ENCODE assay signal across 19 cellular contexts in the genomic region with DNA sequence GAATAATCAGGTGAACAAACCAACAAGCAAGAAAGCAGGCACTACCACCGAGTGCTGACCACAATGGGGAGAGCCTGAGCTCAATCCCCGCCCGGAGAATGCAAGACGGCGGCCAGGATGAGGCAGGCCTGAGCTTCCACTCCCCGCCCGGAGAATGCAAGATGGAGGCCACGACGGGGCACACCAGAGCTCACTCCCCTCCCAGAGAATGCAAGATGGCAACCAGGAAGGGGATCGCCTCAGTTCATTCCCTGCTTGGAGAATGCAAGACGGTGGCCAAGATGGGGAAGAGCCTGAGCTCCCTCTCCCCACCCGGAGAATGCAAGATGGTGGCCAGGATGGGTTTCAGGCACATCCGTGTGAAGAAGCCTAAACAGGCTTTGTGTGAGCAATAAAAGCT. TPM values are rescaled to one million over a fixed set of nuclear protein-coding genes. Genes with fewer than 3 reads are reported as not detected.
"Had no signal": no experiment of that assay in that cellular context is flagged by ENCODE, and none has a peak within 500 bp of the region (broad histone marks: within the 10 kb centered on the region; RNA-seq: fewer than 3 reads in every experiment).

No MANE protein-coding gene starts in this region.

- H3K4me1 Mint-ChIP-seq: activated CD4-positive, alpha-beta T cell treated with anti-CD3 and anti-CD28 coated beads, Interleukin-2, amount 10 ng/mL, durations not matched to agents 7 days and 5 days; activated naive CD4-positive, alpha-beta T cell treated with anti-CD3 and anti-CD28 coated beads, Interleukin-2, amount 50 U/mL, for 24 hours had no signal

- ATAC-seq: activated CD4-positive, CD25-positive, alpha-beta regulatory T cell treated with anti-CD3 and anti-CD28 coated beads, Interleukin-2, amount 50 U/mL, for 24 hours; effector memory CD8-positive, alpha-beta T cell; left lung had no signal

- H3K4me3 ChIP-seq: breast epithelium, left lung, tibial artery, uterus had no signal

- H3K9me3 Mint-ChIP-seq: activated CD4-positive, alpha-beta T cell treated with anti-CD3 and anti-CD28 coated beads, Interleukin-2, amount 10 ng/mL, durations not matched to agents 7 days and 5 days; activated naive CD4-positive, alpha-beta T cell treated with anti-CD3 and anti-CD28 coated beads, Interleukin-2, amount 50 U/mL, for 24 hours; dendritic cell treated with granulocyte-macrophage colony-stimulating factor and Interleukin-4, amounts not matched to agents 40 ng/mL and 50 ng/mL, for 4 days; effector memory CD8-positive, alpha-beta T cell had no signal

- H3K4me3 Mint-ChIP-seq: activated CD4-positive, alpha-beta T cell treated with anti-CD3 and anti-CD28 coated beads, Interleukin-2, amount 10 ng/mL, durations not matched to agents 7 days and 5 days; activated naive CD4-positive, alpha-beta T cell treated with anti-CD3 and anti-CD28 coated beads, Interleukin-2, amount 50 U/mL, for 24 hours; dendritic cell treated with granulocyte-macrophage colony-stimulating factor and Interleukin-4, amounts not matched to agents 40 ng/mL and 50 ng/mL, for 4 days; effector memory CD8-positive, alpha-beta T cell had no signal

- H3K9me3 ChIP-seq: breast epithelium, left lung, tibial artery, uterus had no signal

- DNase-seq: activated CD8-positive, alpha-beta memory T cell treated with anti-CD3 and anti-CD28 coated beads for 24 hours; activated gamma-delta T cell; activated T-cell treated with anti-CD3 and anti-CD28 coated beads, Interleukin-2, amount 50 U/mL, for 48 hours; cerebellar nuclear complex; effector memory CD8-positive, alpha-beta T cell; foreskin fibroblast; left lung; mammary epithelial cell; stimulated activated CD4-positive, alpha-beta T cell treated with anti-CD3 and anti-CD28 coated beads, Interleukin-2, amount 100 ng/mL, for 24 hours; stimulated activated naive CD4-positive, alpha-beta T cell treated with Interleukin-2 at 50 U/mL for 16 hours; tibial artery; uterus had no signal

- H3K36me3 Mint-ChIP-seq: activated naive CD4-positive, alpha-beta T cell treated with anti-CD3 and anti-CD28 coated beads, Interleukin-2, amount 50 U/mL, for 24 hours had no signal

- H3K27ac Mint-ChIP-seq: activated CD4-positive, alpha-beta T cell treated with anti-CD3 and anti-CD28 coated beads, Interleukin-2, amount 10 ng/mL, durations not matched to agents 7 days and 5 days; activated naive CD4-positive, alpha-beta T cell treated with anti-CD3 and anti-CD28 coated beads, Interleukin-2, amount 50 U/mL, for 24 hours; dendritic cell treated with granulocyte-macrophage colony-stimulating factor and Interleukin-4, amounts not matched to agents 40 ng/mL and 50 ng/mL, for 4 days had no signal

- H3K36me3 ChIP-seq: breast epithelium, left lung, tibial artery, uterus had no signal

- H3K27ac ChIP-seq: breast epithelium, epithelial cell of prostate, left lung, tibial artery had no signal

- H3K27me3 ChIP-seq: uterus had no signal

- H3K4me1 ChIP-seq: left lung, tibial artery, uterus had no signal

RNA-seq across cellular contexts. Expression of gene C2CD4C, which starts 39.7 kb away (rescaled TPM):
- total RNA-seq: activated CD4-positive, alpha-beta T cell treated with anti-CD3 and anti-CD28 coated beads, Interleukin-2, amount 10 ng/mL, durations not matched to agents 7 days and 5 days; T-helper 1 cell treated with Interleukin-12 subunit alpha and Interleukin-12 subunit beta and Interleukin-4 antibody, amounts not matched to agents 30 ng/mL and 1 ng/mL, for 36 hours had no signal
